In genomic region chr16:6195966-6196365, GRCh38 we compare ENCODE assay signal across 24 cellular contexts.
"Had no signal": no experiment of that assay in that cellular context is flagged by ENCODE, and none has a peak within 500 bp of the region (broad histone marks: within the 10 kb centered on the region; RNA-seq: fewer than 3 reads in every experiment).

No MANE protein-coding gene starts in this region.

- H3K4me1 ChIP-seq: colonic mucosa, esophagus squamous epithelium, gastroesophageal sphincter, left ventricle myocardium inferior, lower lobe of right lung, right atrium auricular region, stomach, transverse colon had no signal

- H3K4me3 Mint-ChIP-seq: memory B cell, mesothelial cell of epicardium, natural killer cell, neural crest cell had no signal

- H3K9me3 ChIP-seq: colonic mucosa, lower lobe of right lung, ovary, right atrium auricular region, thoracic aorta, transverse colon had no signal

- H3K4me3 ChIP-seq: colonic mucosa, esophagus squamous epithelium, gastroesophageal sphincter, left ventricle myocardium inferior, lower lobe of right lung, ovary, right atrium auricular region, stomach, thoracic aorta, transverse colon had no signal

- H3K9me3 Mint-ChIP-seq: mesothelial cell of epicardium, neural crest cell had no signal

- FAIRE-seq: kidney, small intestine had no signal

- H3K27me3 ChIP-seq: colonic mucosa, esophagus squamous epithelium, gastroesophageal sphincter, ovary, right atrium auricular region, stomach, transverse colon had no signal

- DNase-seq: colonic mucosa; dermis blood vessel endothelial cell; esophagus squamous epithelium; foreskin fibroblast; glutamatergic neuron; kidney; left cardiac atrium; left ventricle myocardium inferior; lower lobe of right lung; natural killer cell; nucleus accumbens; ovary; small intestine; stimulated activated CD4-positive, alpha-beta T cell treated with anti-CD3 and anti-CD28 coated beads, Interleukin-12 subunit alpha, Interleukin-12 subunit beta, amount 100 ng/mL, for 4 hours; stimulated activated naive CD4-positive, alpha-beta T cell; stomach; substantia nigra; transverse colon had no signal

- H3K4me1 Mint-ChIP-seq: memory B cell, mesothelial cell of epicardium, natural killer cell, neural crest cell had no signal

- ATAC-seq: gastroesophageal sphincter, left cardiac atrium, lower lobe of right lung, natural killer cell had no signal

- H3K36me3 Mint-ChIP-seq: memory B cell, mesothelial cell of epicardium, natural killer cell had no signal

- H3K36me3 ChIP-seq: colonic mucosa, esophagus squamous epithelium, gastroesophageal sphincter, left ventricle myocardium inferior, lower lobe of right lung, ovary, right atrium auricular region, stomach, thoracic aorta, transverse colon had no signal

- H3K27me3 Mint-ChIP-seq: memory B cell had no signal

- H3K27ac ChIP-seq: colonic mucosa, esophagus squamous epithelium, gastroesophageal sphincter, left ventricle myocardium inferior, lower lobe of right lung, ovary, right atrium auricular region, stomach, thoracic aorta, transverse colon had no signal

- H3K27ac Mint-ChIP-seq: memory B cell, mesothelial cell of epicardium, natural killer cell had no signal
